Comparison of ENCODE assay signal across 8 cellular contexts in genomic region chr1:55216078-55216477, GRCh38. TPM values are rescaled to one million over a fixed set of nuclear protein-coding genes. Genes with fewer than 3 reads are reported as not detected.
DNase-seq lines count a peak whose midpoint lies in the region; ATAC-seq and TF ChIP-seq lines count a peak whose summit lies in the region.

No MANE protein-coding gene starts in this region.

- no peak for TF ChIP-seq CTCF in activated CD8-positive, alpha-beta T cell treated with anti-CD3 and anti-CD28 coated beads for 36 hours (IDR thresholded peaks at IDR 0.05)

- H3K27me3 Mint-ChIP-seq in activated CD8-positive, alpha-beta T cell treated with anti-CD3 and anti-CD28 coated beads for 36 hours, result no peaks in the 10 kb centered on the region

- H3K4me3 ChIP-seq in iPS-18c (ENCODE audit: insufficient read depth, low read depth, low read length) (peak overlapping the region; percentile 86), subcutaneous abdominal adipose tissue (ENCODE audit: low read depth in 1 of 5, low read length in 5 of 5) (peak overlapping the region; percentile 79 to 98 (median 89))

- CTCF ChIA-PET in activated CD8-positive, alpha-beta T cell treated with anti-CD3 and anti-CD28 coated beads for 36 hours (lab: Charles Lee), result interaction anchor here (1.0 to 1.4 kb wide), 4 partner anchors 16 to 68 kb away, joined by 3 read pairs; no protein-coding TSS in a partner anchor

- H3K9ac ChIP-seq in subcutaneous abdominal adipose tissue (ENCODE audit: low read length in 5 of 5), result peak overlapping the region; percentile 84 to 99 (median 97)

- peaks cover 6 to 57% (median 44%) of the 10 kb centered on the region in 5 donors for H3K4me1 ChIP-seq in subcutaneous abdominal adipose tissue (ENCODE audit: control insufficient read depth in 5 of 5, insufficient read depth in 5 of 5, low read length in 5 of 5)

- ATAC-seq in activated CD8-positive, alpha-beta T cell treated with anti-CD3 and anti-CD28 coated beads for 36 hours, result no peak
- ATAC-seq in GM21381 (IDR thresholded peaks at IDR 0.05; ENCODE audit: unreplicated experiment), result no peak

- H3K36me3 ChIP-seq in subcutaneous abdominal adipose tissue (ENCODE audit: control insufficient read depth in 5 of 5, insufficient read depth in 5 of 5, low read length in 5 of 5), result no peaks in the 10 kb centered on the region

- no peaks in the 10 kb centered on the region for H3K9me3 Mint-ChIP-seq in activated CD8-positive, alpha-beta T cell treated with anti-CD3 and anti-CD28 coated beads for 36 hours

- peaks cover 14% of the 10 kb centered on the region for H3K36me3 Mint-ChIP-seq in activated CD8-positive, alpha-beta T cell treated with anti-CD3 and anti-CD28 coated beads for 36 hours (ENCODE audit: low read depth)

- peak overlapping the region; percentile 97 for H3K27ac ChIP-seq in subcutaneous abdominal adipose tissue (ENCODE audit: low read depth, low read length)

- peak overlapping the region; percentile 83 for H3K4me3 Mint-ChIP-seq in activated CD8-positive, alpha-beta T cell treated with anti-CD3 and anti-CD28 coated beads for 36 hours

- H3K4me1 Mint-ChIP-seq in activated CD8-positive, alpha-beta T cell treated with anti-CD3 and anti-CD28 coated beads for 36 hours (ENCODE audit: low read depth), result peaks cover 53% of the 10 kb centered on the region

- H3K9me3 ChIP-seq in iPS-18c (ENCODE audit: control insufficient read depth, insufficient read depth, low read length), result no peaks in the 10 kb centered on the region
- H3K9me3 ChIP-seq in subcutaneous abdominal adipose tissue (ENCODE audit: control insufficient read depth in 5 of 5, low read length in 5 of 5), result no peaks in the 10 kb centered on the region

- intact Hi-C loops in activated CD8-positive, alpha-beta T cell treated with anti-CD3 and anti-CD28 coated beads for 36 hours (cut with micrococcal nuclease), result no loop called here

- POLR2A ChIA-PET in activated CD8-positive, alpha-beta T cell treated with anti-CD3 and anti-CD28 coated beads for 36 hours (lab: Charles Lee), result interaction anchor here (0.9 to 1.5 kb wide), 5 partner anchors 9 to 42 kb away, joined by 3 to 6 read pairs (median 5); no protein-coding TSS in a partner anchor

- no peaks in the 10 kb centered on the region for H3K27me3 ChIP-seq in subcutaneous abdominal adipose tissue (ENCODE audit: control insufficient read depth in 5 of 5, insufficient read depth in 4 of 5, low read length in 5 of 5)

- DNase-seq in SHP77 treated with DMSO at 0.1 percent for 48 hours (lab: John Stamatoyannopoulos, UW) (peak; percentile 51), SHP77 (lab: John Stamatoyannopoulos, UW) (no peak), NCI-H1105 (lab: John Stamatoyannopoulos, UW) (no peak), H4 (ENCODE audit: low spot score) (no peak)
- no peak for DNase-seq in activated CD8-positive, alpha-beta T cell treated with anti-CD3 and anti-CD28 coated beads for 36 hours

- H3K27ac Mint-ChIP-seq in activated CD8-positive, alpha-beta T cell treated with anti-CD3 and anti-CD28 coated beads for 36 hours, result peak overlapping the region; percentile 95

RNA-seq across cellular contexts. Expression of gene USP24, which starts 0.9 kb away (rescaled TPM):
- 10 to 100 TPM; 39.4 to 47.0 TPM for total RNA-seq in activated CD8-positive, alpha-beta T cell treated with anti-CD3 and anti-CD28 coated beads for 36 hours
- 18.0 and 20.4 TPM in 2 replicates for total RNA-seq in H4 (2014; rRNA removed; shearing (Covaris generic))
